1 cellular context compared by ENCODE assay signal in the genomic region with DNA sequence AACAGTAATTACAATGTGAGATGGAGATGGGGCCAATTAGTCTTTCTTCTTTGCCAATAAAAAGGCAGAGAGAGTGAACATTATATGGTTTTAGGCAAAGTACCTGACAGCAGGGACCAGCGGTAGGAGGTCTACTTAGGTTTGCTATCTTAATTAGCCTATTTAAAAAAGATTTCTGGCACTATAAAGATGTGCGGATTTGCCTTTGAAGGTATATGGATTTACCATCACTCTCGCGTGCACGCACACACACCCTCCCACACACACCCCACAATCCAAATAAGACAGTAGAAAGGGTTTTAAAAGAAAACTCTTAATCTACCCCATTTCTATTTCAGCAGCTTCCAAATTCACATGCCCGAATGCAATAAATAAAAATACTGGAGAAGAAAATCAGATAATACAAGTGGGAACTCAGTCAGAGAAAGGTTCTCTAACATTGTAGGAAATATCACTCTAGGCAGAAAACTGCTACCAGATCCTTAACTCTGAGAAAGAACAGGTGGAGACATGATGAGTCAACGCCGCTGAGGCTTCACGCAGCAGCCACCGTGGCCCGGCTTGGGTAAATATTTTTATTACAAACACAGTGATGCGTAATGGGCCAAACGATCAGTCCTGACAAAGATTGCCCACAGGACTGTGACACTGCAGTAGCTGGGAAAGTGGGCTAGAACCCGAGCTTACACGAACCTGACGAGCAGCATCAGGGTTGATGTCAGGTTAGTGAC.
TF ChIP-seq lines count a peak whose summit lies in the region.

No MANE protein-coding gene starts in this region.

TF ChIP-seq in HepG2, 621 proteins besides CTCF, POLR2A, EP300 and RAD21 (continued from another document and continues in another):
- TF ChIP-seq PREB (CRISPR knock-in tag; IDR thresholded peaks at IDR 0.05) (no peak), SNAPC5 (CRISPR knock-in tag; IDR thresholded peaks at IDR 0.05; ENCODE audit: borderline replicate concordance) (no peak), CHCHD3 (CRISPR knock-in tag; IDR thresholded peaks at IDR 0.05) (no peak), SIN3A (IDR thresholded peaks at IDR 0.05; ENCODE audit: borderline replicate concordance, low read depth, low read length) (no peak; the same call in 1 of the 2 replicates), JARID2 (CRISPR knock-in tag; IDR thresholded peaks at IDR 0.05; ENCODE audit: insufficient replicate concordance) (no peak), SATB2 (CRISPR knock-in tag; IDR thresholded peaks at IDR 0.05) (no peak), SIX1 (CRISPR knock-in tag; IDR thresholded peaks at IDR 0.05; ENCODE audit: borderline replicate concordance) (no peak), ZBTB25 (CRISPR knock-in tag; IDR thresholded peaks at IDR 0.05) (no peak), ZBTB34 (CRISPR knock-in tag; IDR thresholded peaks at IDR 0.05) (no peak), MATR3 (CRISPR knock-in tag; IDR thresholded peaks at IDR 0.05) (no peak), SNAPC2 (CRISPR knock-in tag; IDR thresholded peaks at IDR 0.05) (no peak), THYN1 (CRISPR knock-in tag; IDR thresholded peaks at IDR 0.05; ENCODE audit: borderline replicate concordance, low read depth) (no peak), NFKBIZ (CRISPR knock-in tag; IDR thresholded peaks at IDR 0.05) (no peak), SOX6 (IDR thresholded peaks at IDR 0.05) (no peak), SOX6 (CRISPR knock-in tag; IDR thresholded peaks at IDR 0.05) (peak; percentile 45; the same call in 1 of the 2 replicates), CEBPB (IDR thresholded peaks at IDR 0.05; ENCODE audit: borderline replicate concordance, low read depth, low read length) (peak; percentile 30; the same call in 1 of the 2 replicates), ZNF10 (CRISPR knock-in tag; IDR thresholded peaks at IDR 0.05; ENCODE audit: borderline replicate concordance, low read depth) (no peak), GATAD2A (CRISPR knock-in tag; IDR thresholded peaks at IDR 0.05) (peak; percentile 90), TBX2 (CRISPR knock-in tag; IDR thresholded peaks at IDR 0.05; ENCODE audit: borderline replicate concordance) (peak; percentile 67), ZNF878 (CRISPR knock-in tag; IDR thresholded peaks at IDR 0.05) (no peak), ZNF550 (CRISPR knock-in tag; IDR thresholded peaks at IDR 0.05; ENCODE audit: borderline replicate concordance) (no peak), ZNF564 (CRISPR knock-in tag; IDR thresholded peaks at IDR 0.05) (no peak), FIP1L1 (IDR thresholded peaks at IDR 0.05; ENCODE audit: borderline replicate concordance, insufficient read depth, low read depth, low read length) (no peak), ZNF737 (CRISPR knock-in tag; IDR thresholded peaks at IDR 0.05; ENCODE audit: borderline replicate concordance) (no peak), TRIM24 (CRISPR knock-in tag; IDR thresholded peaks at IDR 0.05) (no peak), DNMT1 (CRISPR knock-in tag; IDR thresholded peaks at IDR 0.05) (no peak), MAFK (conservative IDR thresholded peaks at IDR 0.05 in 1 of 2, IDR thresholded peaks at IDR 0.05 in 1 of 2; ENCODE audit: low read length in 2 of 2) (peak; percentile 33 to 35; a peak in 2 of 4 replicates), ATAD3A (CRISPR knock-in tag; IDR thresholded peaks at IDR 0.05) (no peak), ZSCAN9 (CRISPR knock-in tag; IDR thresholded peaks at IDR 0.05; ENCODE audit: borderline replicate concordance) (peak; percentile 19; the same call in 1 of the 2 replicates), HCFC1 (IDR thresholded peaks at IDR 0.05; ENCODE audit: low read depth, low read length) (no peak), ZBED4 (CRISPR knock-in tag; IDR thresholded peaks at IDR 0.05; ENCODE audit: borderline replicate concordance) (peak; percentile 92; the same call in 1 of the 2 replicates), HOXA7 (CRISPR knock-in tag; IDR thresholded peaks at IDR 0.05) (no peak), HNRNPL (IDR thresholded peaks at IDR 0.05; ENCODE audit: low read depth, low read length) (no peak), POGK (CRISPR knock-in tag; conservative IDR thresholded peaks at IDR 0.05) (no peak), ONECUT2 (CRISPR knock-in tag; IDR thresholded peaks at IDR 0.05) (no peak), AKAP8 (CRISPR knock-in tag; IDR thresholded peaks at IDR 0.05) (no peak), ZNF235 (CRISPR knock-in tag; IDR thresholded peaks at IDR 0.05; ENCODE audit: borderline replicate concordance) (no peak)
- TF ChIP-seq, protein P1, sequence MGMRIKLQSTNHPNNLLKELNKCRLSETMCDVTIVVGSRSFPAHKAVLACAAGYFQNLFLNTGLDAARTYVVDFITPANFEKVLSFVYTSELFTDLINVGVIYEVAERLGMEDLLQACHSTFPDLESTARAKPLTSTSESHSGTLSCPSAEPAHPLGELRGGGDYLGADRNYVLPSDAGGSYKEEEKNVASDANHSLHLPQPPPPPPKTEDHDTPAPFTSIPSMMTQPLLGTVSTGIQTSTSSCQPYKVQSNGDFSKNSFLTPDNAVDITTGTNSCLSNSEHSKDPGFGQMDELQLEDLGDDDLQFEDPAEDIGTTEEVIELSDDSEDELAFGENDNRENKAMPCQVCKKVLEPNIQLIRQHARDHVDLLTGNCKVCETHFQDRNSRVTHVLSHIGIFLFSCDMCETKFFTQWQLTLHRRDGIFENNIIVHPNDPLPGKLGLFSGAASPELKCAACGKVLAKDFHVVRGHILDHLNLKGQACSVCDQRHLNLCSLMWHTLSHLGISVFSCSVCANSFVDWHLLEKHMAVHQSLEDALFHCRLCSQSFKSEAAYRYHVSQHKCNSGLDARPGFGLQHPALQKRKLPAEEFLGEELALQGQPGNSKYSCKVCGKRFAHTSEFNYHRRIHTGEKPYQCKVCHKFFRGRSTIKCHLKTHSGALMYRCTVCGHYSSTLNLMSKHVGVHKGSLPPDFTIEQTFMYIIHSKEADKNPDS (CRISPR knock-in tag; IDR thresholded peaks at IDR 0.05), result no peak
- TF ChIP-seq, protein P2, sequence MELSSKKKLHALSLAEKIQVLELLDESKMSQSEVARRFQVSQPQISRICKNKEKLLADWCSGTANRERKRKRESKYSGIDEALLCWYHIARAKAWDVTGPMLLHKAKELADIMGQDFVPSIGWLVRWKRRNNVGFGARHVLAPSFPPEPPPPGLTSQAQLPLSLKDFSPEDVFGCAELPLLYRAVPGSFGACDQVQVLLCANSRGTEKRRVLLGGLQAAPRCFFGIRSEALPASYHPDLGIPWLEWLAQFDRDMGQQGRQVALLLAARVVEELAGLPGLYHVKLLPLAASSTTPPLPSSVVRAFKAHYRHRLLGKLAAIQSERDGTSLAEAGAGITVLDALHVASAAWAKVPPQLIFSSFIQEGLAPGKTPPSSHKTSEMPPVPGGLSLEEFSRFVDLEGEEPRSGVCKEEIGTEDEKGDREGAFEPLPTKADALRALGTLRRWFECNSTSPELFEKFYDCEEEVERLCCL (CRISPR knock-in tag; IDR thresholded peaks at IDR 0.05; ENCODE audit: borderline replicate concordance), result no peak
- TF ChIP-seq, protein P3, sequence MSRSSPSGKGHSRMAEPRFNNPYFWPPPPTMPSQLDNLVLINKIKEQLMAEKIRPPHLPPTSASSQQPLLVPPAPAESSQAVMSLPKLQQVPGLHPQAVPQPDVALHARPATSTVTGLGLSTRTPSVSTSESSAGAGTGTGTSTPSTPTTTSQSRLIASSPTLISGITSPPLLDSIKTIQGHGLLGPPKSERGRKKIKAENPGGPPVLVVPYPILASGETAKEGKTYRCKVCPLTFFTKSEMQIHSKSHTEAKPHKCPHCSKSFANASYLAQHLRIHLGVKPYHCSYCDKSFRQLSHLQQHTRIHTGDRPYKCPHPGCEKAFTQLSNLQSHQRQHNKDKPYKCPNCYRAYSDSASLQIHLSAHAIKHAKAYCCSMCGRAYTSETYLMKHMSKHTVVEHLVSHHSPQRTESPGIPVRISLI (CRISPR knock-in tag; IDR thresholded peaks at IDR 0.05; ENCODE audit: borderline replicate concordance), result no peak; the same call in 1 of the 2 replicates
- TF ChIP-seq, protein P4, sequence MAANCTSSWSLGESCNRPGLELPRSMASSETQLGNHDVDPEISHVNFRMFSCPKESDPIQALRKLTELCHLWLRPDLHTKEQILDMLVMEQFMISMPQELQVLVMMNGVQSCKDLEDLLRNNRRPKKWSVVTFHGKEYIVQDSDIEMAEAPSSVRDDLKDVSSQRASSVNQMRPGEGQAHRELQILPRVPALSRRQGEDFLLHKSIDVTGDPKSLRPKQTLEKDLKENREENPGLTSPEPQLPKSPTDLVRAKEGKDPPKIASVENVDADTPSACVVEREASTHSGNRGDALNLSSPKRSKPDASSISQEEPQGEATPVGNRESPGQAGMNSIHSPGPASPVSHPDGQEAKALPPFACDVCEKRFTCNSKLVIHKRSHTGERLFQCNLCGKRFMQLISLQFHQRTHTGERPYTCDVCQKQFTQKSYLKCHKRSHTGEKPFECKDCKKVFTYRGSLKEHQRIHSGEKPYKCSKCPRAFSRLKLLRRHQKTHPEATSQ (CRISPR knock-in tag; IDR thresholded peaks at IDR 0.05; ENCODE audit: borderline replicate concordance), result no peak
